ENCODE assay signal across 22 cellular contexts in the genomic region with DNA sequence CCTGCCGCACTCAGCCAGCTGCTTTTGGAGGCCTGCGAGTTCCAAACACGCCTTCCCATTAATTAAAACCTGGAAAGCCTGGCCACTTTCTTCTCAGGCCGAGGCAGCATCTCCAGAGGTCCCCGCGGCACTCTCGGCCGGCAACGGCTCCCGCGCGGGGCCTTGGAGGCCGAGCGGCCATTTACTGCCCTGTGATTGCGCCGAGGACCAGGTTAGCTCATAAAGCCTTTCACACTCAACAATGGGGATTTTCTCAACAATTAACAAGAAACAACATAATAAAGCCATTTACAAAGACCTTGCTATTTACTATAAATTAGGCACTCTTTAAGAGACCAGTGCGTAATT. TPM values are rescaled to one million over a fixed set of nuclear protein-coding genes. Genes with fewer than 3 reads are reported as not detected.
A peak's percentile ranks its signal among the peaks of the same experiment; 100 is the strongest.
DNase-seq lines count a peak whose midpoint lies in the region; ATAC-seq and TF ChIP-seq lines count a peak whose summit lies in the region.
"Had no signal": no experiment of that assay in that cellular context is flagged by ENCODE, and none has a peak within 500 bp of the region (broad histone marks: within the 10 kb centered on the region; RNA-seq: fewer than 3 reads in every experiment).

No MANE protein-coding gene starts in this region.

- TF ChIP-seq CTCF in dorsolateral prefrontal cortex (IDR thresholded peaks at IDR 0.05 in 54 of 56, conservative IDR thresholded peaks at IDR 0.05 in 2 of 56; ENCODE audit: low read depth in 1 of 56, partially characterized antibody in 56 of 56) = no peak
- no peak for TF ChIP-seq CTCF in liver (IDR thresholded peaks at IDR 0.05; ENCODE audit: low read depth, low read length, missing input control)

- in situ Hi-C loops in KBM-7 (cut with MboI; ENCODE audit: low pct_unique_long_range_greater_than_20kb, low sequenced_read_pairs) = no loop called here

- no peak for TF ChIP-seq RAD21 in liver (IDR thresholded peaks at IDR 0.05)

- H3K4me1 ChIP-seq in HUES6 (ENCODE audit: control insufficient read depth, insufficient read depth, low read length) (peaks cover 68% of the 10 kb centered on the region), liver (ENCODE audit: control insufficient read depth in 4 of 4, insufficient read depth in 4 of 4, low read length in 3 of 4) (peaks cover 12 to 75% (median 65%) of the 10 kb centered on the region in 4 donors)
- H3K4me1 ChIP-seq: body of pancreas had no signal

- no peak for DNase-seq in dorsolateral prefrontal cortex
- DNase-seq in superior temporal gyrus (ENCODE audit: extremely low spot score) = peak; percentile 11
- DNase-seq in NCI-H1417 (lab: John Stamatoyannopoulos, UW) = no peak
- no peak for DNase-seq in central memory CD4-positive, alpha-beta T cell
- DNase-seq in KBM-7 = no peak
- DNase-seq: activated CD8-positive, alpha-beta T cell treated with anti-CD3 and anti-CD28 coated beads for 36 hours; activated naive CD4-positive, alpha-beta T cell treated with anti-CD3 and anti-CD28 coated beads, Interleukin-2, amount 50 U/mL, for 16 hours; activated T-cell treated with anti-CD3 and anti-CD28 coated beads, Interleukin-2, amount 50 U/mL, for 24 hours; body of pancreas; CD4-positive, alpha-beta memory T cell; mammary epithelial cell; MM.1S; NCI-H2029; NCI-H446 treated with DMSO at 0.1 percent for 48 hours; stimulated activated CD4-positive, alpha-beta T cell treated with anti-CD3 and anti-CD28 coated beads, Interleukin-15, amount 100 ng/mL, for 24 hours; tibial artery had no signal

- 88% methylated on average over 17 of the region's 17 CpGs for WGBS in liver

- H3K27me3 ChIP-seq in HUES6 (ENCODE audit: control insufficient read depth, insufficient read depth, low read length) (peaks cover 27% of the 10 kb centered on the region), dorsolateral prefrontal cortex (no peaks in the 10 kb centered on the region), liver (ENCODE audit: control insufficient read depth in 4 of 4, insufficient read depth in 4 of 4, low read length in 3 of 4) (no peaks in the 10 kb centered on the region)
- H3K27me3 ChIP-seq: body of pancreas had no signal

- H3K9me3 ChIP-seq in HUES6 (ENCODE audit: control insufficient read depth, insufficient read depth, low read depth, low read length) (no peaks in the 10 kb centered on the region), liver (ENCODE audit: control insufficient read depth in 4 of 4, low read length in 3 of 4) (no peaks in the 10 kb centered on the region)
- H3K9me3 ChIP-seq: body of pancreas, tibial artery had no signal

- intact Hi-C loops in dorsolateral prefrontal cortex (cut with DNase I) = no loop called here

- H3K36me3 ChIP-seq in HUES6 (ENCODE audit: control insufficient read depth, insufficient read depth, low read length) (no peaks in the 10 kb centered on the region), liver (ENCODE audit: control insufficient read depth in 4 of 4, insufficient read depth in 3 of 4, low read depth in 1 of 4, low read length in 3 of 4) (no peaks in the 10 kb centered on the region)
- H3K36me3 ChIP-seq: tibial artery had no signal

- no peak for ATAC-seq in HG03097 (IDR thresholded peaks at IDR 0.05; ENCODE audit: low FRiP score, unreplicated experiment)
- ATAC-seq: activated CD8-positive, alpha-beta T cell treated with anti-CD3 and anti-CD28 coated beads for 36 hours; body of pancreas; natural killer cell treated with Interleukin-12 subunit alpha and Interleukin-12 subunit beta and Interleukin-15 and Interleukin-18, amount 100 ng/mL, for 72 hours; stimulated activated effector memory CD8-positive, alpha-beta T cell treated with anti-CD3 and anti-CD28 coated beads, Interleukin-12 subunit alpha, Interleukin-12 subunit beta, amount 100 ng/mL, for 72 hours had no signal

- H3K27ac ChIP-seq in HUES6 (ENCODE audit: low read depth, low read length) (peak overlapping the region; percentile 90), dorsolateral prefrontal cortex (peak overlapping the region in 53 of 59 donors; percentile 7 to 96 (median 87)), liver (ENCODE audit: low read depth in 1 of 2, low read length in 2 of 2) (peak overlapping the region; percentile 88 to 94)
- H3K27ac ChIP-seq: body of pancreas, tibial artery had no signal

- H3K4me3 ChIP-seq in HUES6 (ENCODE audit: low read depth, low read length) (peak overlapping the region; percentile 49), dorsolateral prefrontal cortex (peak overlapping the region in 21 of 59 donors; percentile 3 to 79 (median 69)), liver (ENCODE audit: low read depth in 1 of 3, low read length in 3 of 3) (peak overlapping the region in 1 of 3 donors; percentile 73)
- H3K4me3 ChIP-seq: body of pancreas had no signal

- H3K9ac ChIP-seq in HUES6 (ENCODE audit: low read length) (peak overlapping the region; percentile 92), liver (ENCODE audit: low read depth in 1 of 2, low read length in 2 of 2) (no peak overlapping the region)

TF ChIP-seq in liver, 16 proteins besides CTCF, POLR2A, EP300 and RAD21:
- TF ChIP-seq FOXA1 (IDR thresholded peaks at IDR 0.05) = no peak
- TF ChIP-seq, protein P1, sequence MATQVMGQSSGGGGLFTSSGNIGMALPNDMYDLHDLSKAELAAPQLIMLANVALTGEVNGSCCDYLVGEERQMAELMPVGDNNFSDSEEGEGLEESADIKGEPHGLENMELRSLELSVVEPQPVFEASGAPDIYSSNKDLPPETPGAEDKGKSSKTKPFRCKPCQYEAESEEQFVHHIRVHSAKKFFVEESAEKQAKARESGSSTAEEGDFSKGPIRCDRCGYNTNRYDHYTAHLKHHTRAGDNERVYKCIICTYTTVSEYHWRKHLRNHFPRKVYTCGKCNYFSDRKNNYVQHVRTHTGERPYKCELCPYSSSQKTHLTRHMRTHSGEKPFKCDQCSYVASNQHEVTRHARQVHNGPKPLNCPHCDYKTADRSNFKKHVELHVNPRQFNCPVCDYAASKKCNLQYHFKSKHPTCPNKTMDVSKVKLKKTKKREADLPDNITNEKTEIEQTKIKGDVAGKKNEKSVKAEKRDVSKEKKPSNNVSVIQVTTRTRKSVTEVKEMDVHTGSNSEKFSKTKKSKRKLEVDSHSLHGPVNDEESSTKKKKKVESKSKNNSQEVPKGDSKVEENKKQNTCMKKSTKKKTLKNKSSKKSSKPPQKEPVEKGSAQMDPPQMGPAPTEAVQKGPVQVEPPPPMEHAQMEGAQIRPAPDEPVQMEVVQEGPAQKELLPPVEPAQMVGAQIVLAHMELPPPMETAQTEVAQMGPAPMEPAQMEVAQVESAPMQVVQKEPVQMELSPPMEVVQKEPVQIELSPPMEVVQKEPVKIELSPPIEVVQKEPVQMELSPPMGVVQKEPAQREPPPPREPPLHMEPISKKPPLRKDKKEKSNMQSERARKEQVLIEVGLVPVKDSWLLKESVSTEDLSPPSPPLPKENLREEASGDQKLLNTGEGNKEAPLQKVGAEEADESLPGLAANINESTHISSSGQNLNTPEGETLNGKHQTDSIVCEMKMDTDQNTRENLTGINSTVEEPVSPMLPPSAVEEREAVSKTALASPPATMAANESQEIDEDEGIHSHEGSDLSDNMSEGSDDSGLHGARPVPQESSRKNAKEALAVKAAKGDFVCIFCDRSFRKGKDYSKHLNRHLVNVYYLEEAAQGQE (IDR thresholded peaks at IDR 0.05) = no peak
- no peak for TF ChIP-seq JUND (IDR thresholded peaks at IDR 0.05)
- no peak for TF ChIP-seq SP1 (IDR thresholded peaks at IDR 0.05)
- TF ChIP-seq YY1 (IDR thresholded peaks at IDR 0.05) = no peak
- TF ChIP-seq EGR1 (IDR thresholded peaks at IDR 0.05; ENCODE audit: low read depth in 2 of 2) = no peak
- TF ChIP-seq HNF4A (conservative IDR thresholded peaks at IDR 0.05) = no peak
- TF ChIP-seq, protein P2, sequence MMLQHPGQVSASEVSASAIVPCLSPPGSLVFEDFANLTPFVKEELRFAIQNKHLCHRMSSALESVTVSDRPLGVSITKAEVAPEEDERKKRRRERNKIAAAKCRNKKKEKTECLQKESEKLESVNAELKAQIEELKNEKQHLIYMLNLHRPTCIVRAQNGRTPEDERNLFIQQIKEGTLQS (IDR thresholded peaks at IDR 0.05) = no peak
- TF ChIP-seq RXRA (IDR thresholded peaks at IDR 0.05) = no peak
- no peak for TF ChIP-seq FOXA2 (IDR thresholded peaks at IDR 0.05)
- TF ChIP-seq, protein P3, sequence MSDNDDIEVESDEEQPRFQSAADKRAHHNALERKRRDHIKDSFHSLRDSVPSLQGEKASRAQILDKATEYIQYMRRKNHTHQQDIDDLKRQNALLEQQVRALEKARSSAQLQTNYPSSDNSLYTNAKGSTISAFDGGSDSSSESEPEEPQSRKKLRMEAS (IDR thresholded peaks at IDR 0.05) = no peak

RNA-seq across cellular contexts. Expression of a gene that starts 16.5 kb away (rescaled TPM):
- total RNA-seq in dorsolateral prefrontal cortex = 1 to 10 TPM; 2.0 to 8.9 (median 4.4) TPM
- 1 to 10 TPM; 2.3 to 2.6 TPM for total RNA-seq in liver
- under 1 TPM; 0.63 to 0.84 TPM for polyA plus RNA-seq in liver
- total RNA-seq: natural killer cell treated with Interleukin-12 subunit alpha and Interleukin-12 subunit beta and Interleukin-15 and Interleukin-18, amount 100 ng/mL, for 72 hours had no signal
- polyA plus RNA-seq: IgD-negative memory B cell had no signal

RNA-seq across cellular contexts. Expression of a gene that starts 25.1 kb away (rescaled TPM):
- total RNA-seq in dorsolateral prefrontal cortex (10 to 100 TPM; 35.4 to 78.5 (median 55.3) TPM), liver (10 to 100 TPM; 31.4 to 47.4 TPM)
- polyA plus RNA-seq in liver = 10 to 100 TPM; 11.9 to 13.9 TPM
